ENCODE assay signal across 15 cellular contexts in the genomic region with DNA sequence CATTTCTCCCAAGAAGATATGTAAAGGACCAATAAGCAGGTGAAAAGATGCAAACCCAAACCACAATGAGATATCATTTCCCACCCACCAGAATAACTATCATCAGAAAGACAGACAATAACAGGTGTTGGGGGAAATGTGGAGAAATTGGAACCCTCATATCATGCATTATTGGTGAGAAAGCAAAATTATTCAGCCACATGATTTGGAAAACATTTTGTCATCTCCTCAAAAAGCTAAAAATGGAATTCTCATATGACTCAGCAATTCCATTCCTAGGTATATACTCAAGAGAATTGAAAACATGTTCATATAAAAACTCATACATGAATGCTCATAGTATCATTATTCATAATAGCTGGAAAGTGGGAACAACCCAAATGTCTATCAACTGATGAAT.
DNase-seq lines count a peak whose midpoint lies in the region; ATAC-seq lines count a peak whose summit lies in the region.
"Had no signal": no experiment of that assay in that cellular context is flagged by ENCODE, and none has a peak within 500 bp of the region (broad histone marks: within the 10 kb centered on the region; RNA-seq: fewer than 3 reads in every experiment).

No MANE protein-coding gene starts in this region.

- no peaks in the 10 kb centered on the region for H3K36me3 Mint-ChIP-seq in activated T-cell treated with anti-CD3 and anti-CD28 coated beads, Interleukin-2, amount 50 U/mL, for 24 hours (ENCODE audit: low read depth)

- peaks cover 18% of the 10 kb centered on the region for H3K4me1 Mint-ChIP-seq in activated T-cell treated with anti-CD3 and anti-CD28 coated beads, Interleukin-2, amount 50 U/mL, for 24 hours (ENCODE audit: low read depth)

- DNase-seq in activated T-cell treated with anti-CD3 and anti-CD28 coated beads, Interleukin-2, amount 50 U/mL, for 24 hours, result no peak
- no peak for DNase-seq in activated T-cell treated with anti-CD3 and anti-CD28 coated beads, Interleukin-2, amount 50 U/mL, for 48 hours
- DNase-seq in HCEC 1CT (peak; percentile 44), adipocyte (ENCODE audit: low read depth) (peak; percentile 16), iris pigment epithelial cell (ENCODE audit: low read depth) (peak; percentile 40), NCI-H524 treated with DMSO at 0.1 percent for 48 hours (lab: John Stamatoyannopoulos, UW) (no peak)
- DNase-seq: EL, H9, NCI-H1694, NCI-H2081, NCI-H2171, NCI-H345 had no signal

- H3K27me3 ChIP-seq in adipocyte (replicated peaks; ENCODE audit: control insufficient read depth, insufficient read depth, low read length), result no peaks in the 10 kb centered on the region

- H3K9ac ChIP-seq in adipocyte (ENCODE audit: low read length), result no peak overlapping the region

- H3K4me3 Mint-ChIP-seq in activated T-cell treated with anti-CD3 and anti-CD28 coated beads, Interleukin-2, amount 50 U/mL, for 24 hours, result no peak overlapping the region
- H3K4me3 Mint-ChIP-seq: H9 had no signal

- H3K9me3 ChIP-seq in adipocyte (ENCODE audit: control insufficient read depth, low read length), result no peaks in the 10 kb centered on the region

- peaks cover 28% of the 10 kb centered on the region for H3K27me3 Mint-ChIP-seq in activated T-cell treated with anti-CD3 and anti-CD28 coated beads, Interleukin-2, amount 50 U/mL, for 24 hours

- ATAC-seq in HG02885 (IDR thresholded peaks at IDR 0.05; ENCODE audit: poor library complexity, unreplicated experiment), result no peak
- ATAC-seq in GM21367 (IDR thresholded peaks at IDR 0.05; ENCODE audit: unreplicated experiment), result no peak
- ATAC-seq: Right ventricle myocardium inferior had no signal

- H3K4me1 ChIP-seq in adipocyte (ENCODE audit: control insufficient read depth, insufficient read depth, low read length), result peaks cover 2% of the 10 kb centered on the region

- no peak overlapping the region for H3K4me3 ChIP-seq in adipocyte (ENCODE audit: low read length)

- H3K36me3 ChIP-seq in adipocyte (ENCODE audit: control insufficient read depth, insufficient read depth, low read length, severe bottlenecking), result no peaks in the 10 kb centered on the region

- H3K9me3 Mint-ChIP-seq in activated T-cell treated with anti-CD3 and anti-CD28 coated beads, Interleukin-2, amount 50 U/mL, for 24 hours, result no peaks in the 10 kb centered on the region
- H3K9me3 Mint-ChIP-seq: H9 had no signal

- H3K27ac Mint-ChIP-seq in activated T-cell treated with anti-CD3 and anti-CD28 coated beads, Interleukin-2, amount 50 U/mL, for 24 hours, result peak overlapping the region; percentile 41
- H3K27ac Mint-ChIP-seq: H9 had no signal

Comparison
In these comparisons a context has a peak if more than half of its experiments do, and no peak if none do; other contexts are left out.
1. DNase-seq: peak in HCEC 1CT (single experiment), adipocyte (single experiment) and iris pigment epithelial cell (single experiment); none in activated T-cell treated with anti-CD3 and anti-CD28 coated beads, Interleukin-2, amount 50 U/mL, for 24 hours (single experiment), activated T-cell treated with anti-CD3 and anti-CD28 coated beads, Interleukin-2, amount 50 U/mL, for 48 hours (0 of 2) and NCI-H524 treated with DMSO at 0.1 percent for 48 hours (single experiment).